ENCODE assay signal across 26 cellular contexts in genomic region chr2:239870276-239870675, GRCh38.
"Had no signal": no experiment of that assay in that cellular context is flagged by ENCODE, and none has a peak within 500 bp of the region (broad histone marks: within the 10 kb centered on the region; RNA-seq: fewer than 3 reads in every experiment).

No MANE protein-coding gene starts in this region.

- H3K9me3 Mint-ChIP-seq: activated CD4-positive, alpha-beta memory T cell treated with anti-CD3 and anti-CD28 coated beads, Interleukin-2, amount 10 ng/mL, durations not matched to agents 7 days and 5 days; activated CD4-positive, alpha-beta T cell treated with anti-CD3 and anti-CD28 coated beads, Interleukin-2, amount 10 ng/mL, durations not matched to agents 7 days and 5 days; activated naive CD4-positive, alpha-beta T cell treated with anti-CD3 and anti-CD28 coated beads, Interleukin-2, amount 50 U/mL, for 24 hours; activated naive CD8-positive, alpha-beta T cell treated with anti-CD3 and anti-CD28 coated beads, Interleukin-2, amount 50 U/mL, for 24 hours; dendritic cell treated with granulocyte-macrophage colony-stimulating factor and Interleukin-4, amounts not matched to agents 40 ng/mL and 50 ng/mL, for 4 days; naive B cell; nephron progenitor cell; stimulated activated naive B cell treated with anti-CD40 and anti-IgM and Interleukin-4, amounts not matched to agents 10 μg/mL and 1 μg/mL and 100 μg/mL, for 72 hours had no signal

- DNase-seq: activated CD4-positive, alpha-beta T cell treated with anti-CD3 and anti-CD28 coated beads, Interleukin-2, amount 10 ng/mL, durations not matched to agents 7 days and 5 days; activated CD4-positive, CD25-positive, alpha-beta regulatory T cell treated with anti-CD3 and anti-CD28 coated beads, Interleukin-2, amount 50 U/mL, for 72 hours; activated gamma-delta T cell treated with Interleukin-2 at 50 U/mL for 16 hours; activated naive CD8-positive, alpha-beta T cell treated with anti-CD3 and anti-CD28 coated beads, Interleukin-2, amount 50 U/mL, for 24 hours; amygdala; caudate nucleus; left ventricle myocardium inferior; naive B cell; nephron progenitor cell; ovary; retina; stimulated activated CD4-positive, alpha-beta T cell treated with anti-CD3 and anti-CD28 coated beads, Interleukin-15, amount 100 ng/mL, for 24 hours; stimulated activated CD4-positive, alpha-beta T cell treated with anti-CD3 and anti-CD28 coated beads, Interleukin-2, amount 100 ng/mL, for 24 hours; stimulated activated naive B cell treated with anti-CD40 and anti-IgM and Interleukin-4, amounts not matched to agents 10 μg/mL and 1 μg/mL and 100 μg/mL, for 72 hours; T-helper 2 cell; thyroid gland had no signal

- H3K27me3 Mint-ChIP-seq: activated CD4-positive, alpha-beta memory T cell treated with anti-CD3 and anti-CD28 coated beads, Interleukin-2, amount 10 ng/mL, durations not matched to agents 7 days and 5 days; activated CD4-positive, alpha-beta T cell treated with anti-CD3 and anti-CD28 coated beads, Interleukin-2, amount 10 ng/mL, durations not matched to agents 7 days and 5 days; activated naive CD4-positive, alpha-beta T cell treated with anti-CD3 and anti-CD28 coated beads, Interleukin-2, amount 50 U/mL, for 24 hours; activated naive CD8-positive, alpha-beta T cell treated with anti-CD3 and anti-CD28 coated beads, Interleukin-2, amount 50 U/mL, for 24 hours had no signal

- H3K27ac Mint-ChIP-seq: activated CD4-positive, alpha-beta memory T cell treated with anti-CD3 and anti-CD28 coated beads, Interleukin-2, amount 10 ng/mL, durations not matched to agents 7 days and 5 days; activated CD4-positive, alpha-beta T cell treated with anti-CD3 and anti-CD28 coated beads, Interleukin-2, amount 10 ng/mL, durations not matched to agents 7 days and 5 days; activated naive CD4-positive, alpha-beta T cell treated with anti-CD3 and anti-CD28 coated beads, Interleukin-2, amount 50 U/mL, for 24 hours; activated naive CD8-positive, alpha-beta T cell treated with anti-CD3 and anti-CD28 coated beads, Interleukin-2, amount 50 U/mL, for 24 hours; dendritic cell treated with granulocyte-macrophage colony-stimulating factor and Interleukin-4, amounts not matched to agents 40 ng/mL and 50 ng/mL, for 4 days; naive B cell; nephron progenitor cell; stimulated activated naive B cell treated with anti-CD40 and anti-IgM and Interleukin-4, amounts not matched to agents 10 μg/mL and 1 μg/mL and 100 μg/mL, for 72 hours had no signal

- ATAC-seq: activated naive CD8-positive, alpha-beta T cell treated with anti-CD3 and anti-CD28 coated beads, Interleukin-2, amount 50 U/mL, for 24 hours; SK-N-SH treated with all-trans-retinoic acid at 6 μM for 48 hours; stimulated activated naive B cell treated with anti-CD40 and anti-IgM and Interleukin-4, amounts not matched to agents 10 μg/mL and 1 μg/mL and 100 μg/mL, for 72 hours; upper lobe of right lung had no signal

- H3K4me3 Mint-ChIP-seq: activated CD4-positive, alpha-beta memory T cell treated with anti-CD3 and anti-CD28 coated beads, Interleukin-2, amount 10 ng/mL, durations not matched to agents 7 days and 5 days; activated CD4-positive, alpha-beta T cell treated with anti-CD3 and anti-CD28 coated beads, Interleukin-2, amount 10 ng/mL, durations not matched to agents 7 days and 5 days; activated naive CD4-positive, alpha-beta T cell treated with anti-CD3 and anti-CD28 coated beads, Interleukin-2, amount 50 U/mL, for 24 hours; activated naive CD8-positive, alpha-beta T cell treated with anti-CD3 and anti-CD28 coated beads, Interleukin-2, amount 50 U/mL, for 24 hours; dendritic cell treated with granulocyte-macrophage colony-stimulating factor and Interleukin-4, amounts not matched to agents 40 ng/mL and 50 ng/mL, for 4 days; naive B cell; nephron progenitor cell; stimulated activated naive B cell treated with anti-CD40 and anti-IgM and Interleukin-4, amounts not matched to agents 10 μg/mL and 1 μg/mL and 100 μg/mL, for 72 hours had no signal

- H3K4me3 ChIP-seq: left ventricle myocardium inferior, ovary, prostate gland, smooth muscle cell, stomach, thyroid gland, upper lobe of right lung had no signal

- H3K27ac ChIP-seq: epithelial cell of prostate, left ventricle myocardium inferior, neutrophil, ovary, prostate gland, stomach, thyroid gland, upper lobe of right lung had no signal

- H3K4me1 Mint-ChIP-seq: activated naive CD4-positive, alpha-beta T cell treated with anti-CD3 and anti-CD28 coated beads, Interleukin-2, amount 50 U/mL, for 24 hours; activated naive CD8-positive, alpha-beta T cell treated with anti-CD3 and anti-CD28 coated beads, Interleukin-2, amount 50 U/mL, for 24 hours; naive B cell had no signal

- H3K36me3 Mint-ChIP-seq: activated naive CD4-positive, alpha-beta T cell treated with anti-CD3 and anti-CD28 coated beads, Interleukin-2, amount 50 U/mL, for 24 hours; naive B cell; stimulated activated naive B cell treated with anti-CD40 and anti-IgM and Interleukin-4, amounts not matched to agents 10 μg/mL and 1 μg/mL and 100 μg/mL, for 72 hours had no signal
